9 cellular contexts compared by ENCODE assay signal in the genomic region with DNA sequence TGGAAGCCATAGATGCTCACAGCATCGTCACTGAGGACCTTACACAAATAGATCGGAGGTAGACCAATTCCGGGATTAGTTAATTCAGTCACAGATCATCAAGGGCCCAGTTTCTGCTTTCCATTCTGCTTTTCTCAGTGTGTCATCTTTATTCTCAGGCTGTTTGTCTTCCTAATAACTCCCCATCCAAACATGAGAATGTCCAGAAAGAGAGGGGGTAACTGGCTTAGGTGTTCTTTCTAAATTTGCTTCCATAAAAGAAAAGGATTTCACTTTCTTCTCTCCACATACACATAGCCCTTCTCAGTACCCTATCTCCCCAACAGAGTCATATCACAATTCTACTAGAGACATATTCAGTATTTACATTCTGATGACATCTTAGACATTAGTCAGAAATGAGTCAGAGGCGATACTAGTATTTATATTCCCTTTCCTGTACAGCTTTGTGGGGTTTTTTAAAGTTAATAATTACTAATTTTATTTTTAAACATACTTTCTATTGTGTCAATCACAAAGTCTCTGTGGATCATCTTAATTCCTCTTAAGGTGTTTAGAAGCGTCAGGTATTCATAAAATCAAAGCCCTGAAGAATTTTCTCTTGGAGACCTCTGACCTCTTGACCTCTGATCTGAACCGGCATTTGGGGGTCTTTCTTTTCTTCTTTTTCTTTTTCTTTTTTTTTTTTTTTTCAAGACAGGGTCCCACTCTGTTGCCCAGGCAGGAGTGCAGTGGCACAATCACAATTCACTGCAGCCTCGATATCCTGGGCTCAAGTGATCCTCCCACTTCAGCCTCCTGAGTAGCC. TPM values are rescaled to one million over a fixed set of nuclear protein-coding genes. Genes with fewer than 3 reads are reported as not detected.
DNase-seq lines count a peak whose midpoint lies in the region; ATAC-seq and TF ChIP-seq lines count a peak whose summit lies in the region.
"Had no signal": no experiment of that assay in that cellular context is flagged by ENCODE, and none has a peak within 500 bp of the region (broad histone marks: within the 10 kb centered on the region; RNA-seq: fewer than 3 reads in every experiment).

No MANE protein-coding gene starts in this region.

- no peak overlapping the region for H3K4me2 ChIP-seq in mammary epithelial cell (ENCODE audit: insufficient read depth, low read depth, low read length)

- no peak overlapping the region for H3K4me3 ChIP-seq in mammary epithelial cell (replicated peaks in 1 of 3; ENCODE audit: insufficient read depth in 1 of 3, low read depth in 2 of 3, low read length in 3 of 3)

- H2AFZ ChIP-seq in mammary epithelial cell (ENCODE audit: low read depth, low read length): peak overlapping the region; percentile 42

- DNase-seq in CD1c-positive myeloid dendritic cell (ENCODE audit: extremely low spot score) (peak; percentile 5), mammary epithelial cell (peak; percentile 74), NCI-H2081 (lab: John Stamatoyannopoulos, UW) (no peak), substantia nigra (lab: John Stamatoyannopoulos, UW) (no peak), H4 (ENCODE audit: low spot score) (no peak)
- DNase-seq in NK-92 treated with Interleukin-12 subunit alpha and Interleukin-12 subunit beta, amount 100 ng/mL, for 24 hours (lab: John Stamatoyannopoulos, UW): no peak

- ATAC-seq in GM19351 (IDR thresholded peaks at IDR 0.05; ENCODE audit: unreplicated experiment) (peak; percentile 99), HG03139 (IDR thresholded peaks at IDR 0.05; ENCODE audit: unreplicated experiment) (peak; percentile 100)

- no peaks in the 10 kb centered on the region for H3K36me3 ChIP-seq in mammary epithelial cell (ENCODE audit: insufficient read depth, low read length)

- no peak for TF ChIP-seq CTCF in mammary epithelial cell (conservative IDR thresholded peaks at IDR 0.05 in 1 of 2, IDR thresholded peaks at IDR 0.05 in 1 of 2; ENCODE audit: extremely low read depth in 1 of 2, insufficient read depth in 1 of 2, low read depth in 1 of 2, low read length in 2 of 2)

- H3K4me1 ChIP-seq in mammary epithelial cell (ENCODE audit: insufficient read depth, low read length): peaks cover 10% of the 10 kb centered on the region

- WGBS in mammary epithelial cell (ENCODE audit: low coverage, missing lambda C conversion rate): 84% methylated on average over 7 of the region's 7 CpGs

- no peaks in the 10 kb centered on the region for H3K9me3 ChIP-seq in mammary epithelial cell (replicated peaks; ENCODE audit: insufficient read depth, low read length)

- dilution Hi-C loops in mammary epithelial cell (cut with HindIII; ENCODE audit: low sequenced_read_pairs): no loop called here

- no TSS peak for BruUV-seq in mammary epithelial cell (replicated peaks; lab: Mats Ljungman, UMichigan)

- no peaks in the 10 kb centered on the region for H4K20me1 ChIP-seq in mammary epithelial cell (ENCODE audit: insufficient read depth, low read length)

- H3K79me2 ChIP-seq in mammary epithelial cell (ENCODE audit: insufficient read depth, low read length): no peaks in the 10 kb centered on the region

- H3K27me3 ChIP-seq in mammary epithelial cell (ENCODE audit: insufficient read depth, low read length): no peaks in the 10 kb centered on the region

- intact Hi-C loops in mammary epithelial cell (cut with micrococcal nuclease): no loop called here

- in situ Hi-C loops in mammary epithelial cell (cut with MboI; ENCODE audit: low sequenced_read_pairs in 2 of 2): no loop called here

- CTCF ChIA-PET in mammary epithelial cell (lab: Charles Lee; ENCODE audit: low non-redundant PET): no interaction called here

- H3K27ac ChIP-seq in mammary epithelial cell (ENCODE audit: insufficient read depth, low read depth, low read length): peak overlapping the region; percentile 62
- H3K27ac ChIP-seq in substantia nigra (ENCODE audit: low read depth, low read length, poor library complexity, severe bottlenecking): no peak overlapping the region

- no peak overlapping the region for H3K9ac ChIP-seq in mammary epithelial cell (ENCODE audit: insufficient read depth, low read length)

RNA-seq across cellular contexts. Expression of gene IL12A, which starts 24.3 kb away (rescaled TPM):
- 1 to 10 TPM in 1 of 2 donors, under 1 TPM in 1; 0.83 to 1.3 TPM for total RNA-seq in mammary epithelial cell
- 0.44 TPM for polyA plus RNA-seq in mammary epithelial cell
- polyA minus RNA-seq in mammary epithelial cell: not detected
- total RNA-seq in H4 (2014; rRNA removed; shearing (Covaris generic)): 0.66 and 2.1 TPM in 2 replicates
- total RNA-seq: activated CD8-positive, alpha-beta memory T cell treated with anti-CD3 and anti-CD28 coated beads for 36 hours had no signal

Comparison
In these comparisons a context has a peak if more than half of its experiments do, and no peak if none do; other contexts are left out.
1. DNase-seq: peak in CD1c-positive myeloid dendritic cell (single experiment) and mammary epithelial cell (single experiment); none in NCI-H2081 (0 of 2), NK-92 treated with Interleukin-12 subunit alpha and Interleukin-12 subunit beta, amount 100 ng/mL, for 24 hours (single experiment), substantia nigra (0 of 49) and H4 (single experiment).